ENCODE assay signal across 2 cellular contexts in genomic region chr7:11283584-11283983, GRCh38.
DNase-seq lines count a peak whose midpoint lies in the region; ATAC-seq, FAIRE-seq and TF ChIP-seq lines count a peak whose summit lies in the region.
"Not testable (repeated sequence)": the region's sequence is repeated elsewhere in the genome, so short reads cannot be mapped to it uniquely, and the experiment has no call there.

No MANE protein-coding gene starts in this region.

- intact Hi-C loops in K562 (cut with micrococcal nuclease), result not testable (repeated sequence)

- not testable (repeated sequence) for H3K27me3 Mint-ChIP-seq in activated naive CD4-positive, alpha-beta T cell treated with anti-CD3 and anti-CD28 coated beads, Interleukin-2, amount 50 U/mL, for 24 hours

- POLR2A ChIA-PET in K562 (lab: Yijun Ruan, JAX), result not testable (repeated sequence)

- H3K9me3 Mint-ChIP-seq in activated naive CD4-positive, alpha-beta T cell treated with anti-CD3 and anti-CD28 coated beads, Interleukin-2, amount 50 U/mL, for 24 hours, result not testable (repeated sequence)

- H3K79me2 ChIP-seq in K562 (ENCODE audit: control insufficient read depth, insufficient read depth, low read length), result not testable (repeated sequence)

- H3K9me1 ChIP-seq in K562 (ENCODE audit: control insufficient read depth, insufficient read depth, low read length), result not testable (repeated sequence)

- CTCF ChIA-PET in K562 (lab: Yijun Ruan, JAX; ENCODE audit: low intra/inter-chr PET ratio), result not testable (repeated sequence)

- not testable (repeated sequence) for TF ChIP-seq CTCF in K562 (IDR thresholded peaks at IDR 0.05 in 2 of 3, conservative IDR thresholded peaks at IDR 0.05 in 1 of 3; ENCODE audit: insufficient read depth in 2 of 3, low read depth in 1 of 3, low read length in 3 of 3)

- not testable (repeated sequence) for TF ChIP-seq EP300 in K562 (IDR thresholded peaks at IDR 0.05; ENCODE audit: low read length)

- H3K36me3 ChIP-seq in K562 (ENCODE audit: control insufficient read depth, insufficient read depth, low read length), result not testable (repeated sequence)

- FAIRE-seq in K562 (lab: Jason Lieb, UNC), result not testable (repeated sequence)

- H3K4me3 Mint-ChIP-seq in activated naive CD4-positive, alpha-beta T cell treated with anti-CD3 and anti-CD28 coated beads, Interleukin-2, amount 50 U/mL, for 24 hours, result not testable (repeated sequence)

- not testable (repeated sequence) for H3K4me1 ChIP-seq in K562 (replicated peaks in 1 of 2; ENCODE audit: control insufficient read depth in 2 of 2, insufficient read depth in 2 of 2, low read length in 2 of 2)

- H3K4me3 ChIP-seq in K562, result not testable (repeated sequence)

- not testable (repeated sequence) for H3K9me3 ChIP-seq in K562 (replicated peaks; ENCODE audit: control insufficient read depth, insufficient read depth, low read depth, low read length)

- H3K4me2 ChIP-seq in K562 (ENCODE audit: insufficient read depth, low read length), result not testable (repeated sequence)

- not testable (repeated sequence) for TF ChIP-seq RAD21 in K562 (CRISPR knock-in tag; conservative IDR thresholded peaks at IDR 0.05 in 1 of 2, IDR thresholded peaks at IDR 0.05 in 1 of 2)

- BruUV-seq in K562 (replicated peaks; lab: Mats Ljungman, UMichigan), result not testable (repeated sequence)

- H2AFZ ChIP-seq in K562 (ENCODE audit: low read depth, low read length), result not testable (repeated sequence)

- not testable (repeated sequence) for TF ChIP-seq POLR2A in K562 (conservative IDR thresholded peaks at IDR 0.05)

- H3K27ac ChIP-seq in K562 (ENCODE audit: extremely low read depth, low read depth, low read length), result not testable (repeated sequence)

- not testable (repeated sequence) for H3K27me3 ChIP-seq in K562 (ENCODE audit: control insufficient read depth in 2 of 2, insufficient read depth in 2 of 2, low read length in 2 of 2)

- not testable (repeated sequence) for H4K20me1 ChIP-seq in K562 (replicated peaks; ENCODE audit: control insufficient read depth, insufficient read depth, low read length)

- DNase-seq in K562 (ENCODE audit: extremely low read depth in 1 of 4, low spot score in 3 of 4), result not testable (repeated sequence)

- H3K9ac ChIP-seq in K562 (ENCODE audit: insufficient read depth in 1 of 2, low read depth in 2 of 2, low read length in 2 of 2), result not testable (repeated sequence)

- H3K27ac Mint-ChIP-seq in activated naive CD4-positive, alpha-beta T cell treated with anti-CD3 and anti-CD28 coated beads, Interleukin-2, amount 50 U/mL, for 24 hours, result peak overlapping the region; percentile 36

- not testable (repeated sequence) for H3K36me3 Mint-ChIP-seq in activated naive CD4-positive, alpha-beta T cell treated with anti-CD3 and anti-CD28 coated beads, Interleukin-2, amount 50 U/mL, for 24 hours

- in situ Hi-C loops in K562 (cut with MboI), result not testable (repeated sequence)

- WGBS in K562 (ENCODE audit: insufficient coverage, low coverage, missing lambda C conversion rate), result 82% methylated on average over 3 of the region's 3 CpGs

- not testable (repeated sequence) for ATAC-seq in K562

- H3K4me1 Mint-ChIP-seq in activated naive CD4-positive, alpha-beta T cell treated with anti-CD3 and anti-CD28 coated beads, Interleukin-2, amount 50 U/mL, for 24 hours, result not testable (repeated sequence)

TF ChIP-seq in K562, 482 proteins besides CTCF, POLR2A, EP300 and RAD21:
- TF ChIP-seq ZNF146 (CRISPR knock-in tag; IDR thresholded peaks at IDR 0.05; ENCODE audit: unreplicated experiment), result peak; percentile 58
- TF ChIP-seq BCOR (IDR thresholded peaks at IDR 0.05), result peak; percentile 65
